23 cellular contexts compared by ENCODE assay signal in genomic region chr19:43957891-43958290, GRCh38. TPM values are rescaled to one million over a fixed set of nuclear protein-coding genes. Genes with fewer than 3 reads are reported as not detected.
DNase-seq lines count a peak whose midpoint lies in the region; ATAC-seq and TF ChIP-seq lines count a peak whose summit lies in the region.
"Had no signal": no experiment of that assay in that cellular context is flagged by ENCODE, and none has a peak within 500 bp of the region (broad histone marks: within the 10 kb centered on the region; RNA-seq: fewer than 3 reads in every experiment).

No MANE protein-coding gene starts in this region.

- 94% methylated on average over 3 of the region's 3 CpGs for WGBS in esophagus muscularis mucosa

- H3K4me3 ChIP-seq in fibroblast of lung (replicated peaks in 1 of 4; ENCODE audit: control extremely low read depth in 1 of 4, insufficient read depth in 1 of 4, low read depth in 3 of 4, low read length in 4 of 4) (no peak overlapping the region), skeletal muscle cell (ENCODE audit: low read depth, low read length) (no peak overlapping the region), esophagus muscularis mucosa (no peak overlapping the region)
- no peak overlapping the region for H3K4me3 ChIP-seq in CD4-positive, alpha-beta memory T cell (ENCODE audit: low read length in 2 of 2)
- H3K4me3 ChIP-seq: cardiac muscle cell, skin epidermis, upper lobe of left lung had no signal

- DNase-seq in ELR (ENCODE audit: low read depth) (peak; percentile 19), MV-4-11 (lab: John Stamatoyannopoulos, UW) (peak; percentile 13), fibroblast of lung (ENCODE audit: low read depth in 2 of 2) (peak; percentile 68 to 86), skeletal muscle cell (ENCODE audit: low read depth) (peak; percentile 29), C1 segment of cervical spinal cord (lab: John Stamatoyannopoulos, UW) (no peak), esophagus muscularis mucosa (ENCODE audit: extremely low spot score) (no peak)
- DNase-seq in CD4-positive, alpha-beta memory T cell: no peak
- DNase-seq: activated CD4-positive, alpha-beta T cell treated with anti-CD3 and anti-CD28 coated beads for 4 hours; DMS 273 treated with DMSO at 0.1 percent for 48 hours; effector CD8-positive, alpha-beta T cell; foreskin keratinocyte; kidney; NCI-H1436 treated with DMSO at 0.1 percent for 48 hours; NCI-H2171 treated with DMSO at 0.1 percent for 48 hours; NCI-H69; upper lobe of left lung had no signal

- no peak for TF ChIP-seq EP300 in esophagus muscularis mucosa (IDR thresholded peaks at IDR 0.05)

- peaks cover 0 to 3% of the 10 kb centered on the region in 2 donors for H3K27me3 Mint-ChIP-seq in CD4-positive, alpha-beta memory T cell
- H3K27me3 Mint-ChIP-seq: natural killer cell treated with Interleukin-12 subunit alpha and Interleukin-12 subunit beta and Interleukin-15 and Interleukin-18, amount 100 ng/mL, for 72 hours; stimulated activated naive CD8-positive, alpha-beta T cell treated with anti-CD3 and anti-CD28 coated beads, Interleukin-15, Interleukin-2, amounts not matched to agents 100 ng/mL and 50 ng/mL, for 24 hours had no signal

- H4K20me1 ChIP-seq in fibroblast of lung (ENCODE audit: control insufficient read depth, extremely low read depth, insufficient read depth, low read length): no peaks in the 10 kb centered on the region

- no peaks in the 10 kb centered on the region for H3K4me1 Mint-ChIP-seq in CD4-positive, alpha-beta memory T cell

- H3K4me2 ChIP-seq in fibroblast of lung (ENCODE audit: extremely low read depth, insufficient read depth, low read length): peak overlapping the region; percentile 0

- intact Hi-C loops in CD4-positive, alpha-beta memory T cell (cut with micrococcal nuclease): no loop called here
- intact Hi-C loops in esophagus muscularis mucosa (cut with DNase I): no loop called here

- H3K27me3 ChIP-seq in fibroblast of lung (ENCODE audit: control insufficient read depth, insufficient read depth, low read length) (no peaks in the 10 kb centered on the region), esophagus muscularis mucosa (no peaks in the 10 kb centered on the region)
- H3K27me3 ChIP-seq in CD4-positive, alpha-beta memory T cell (ENCODE audit: insufficient read depth, low read length): no peaks in the 10 kb centered on the region
- H3K27me3 ChIP-seq: cardiac muscle cell, foreskin keratinocyte, upper lobe of left lung had no signal

- TF ChIP-seq POLR2A in esophagus muscularis mucosa (IDR thresholded peaks at IDR 0.05; ENCODE audit: low read depth): no peak

- H3K4me3 Mint-ChIP-seq in CD4-positive, alpha-beta memory T cell: no peak overlapping the region
- H3K4me3 Mint-ChIP-seq: natural killer cell treated with Interleukin-12 subunit alpha and Interleukin-12 subunit beta and Interleukin-15 and Interleukin-18, amount 100 ng/mL, for 72 hours; stimulated activated naive CD8-positive, alpha-beta T cell treated with anti-CD3 and anti-CD28 coated beads, Interleukin-15, Interleukin-2, amounts not matched to agents 100 ng/mL and 50 ng/mL, for 24 hours had no signal

- H3K36me3 ChIP-seq in fibroblast of lung (ENCODE audit: control insufficient read depth, insufficient read depth, low read length) (no peaks in the 10 kb centered on the region), esophagus muscularis mucosa (peaks cover 12 to 50% (median 17%) of the 10 kb centered on the region in 4 donors)
- H3K36me3 ChIP-seq in CD4-positive, alpha-beta memory T cell (ENCODE audit: insufficient read depth, low read length): no peaks in the 10 kb centered on the region
- H3K36me3 ChIP-seq: cardiac muscle cell had no signal

- no peak overlapping the region for H2AFZ ChIP-seq in fibroblast of lung (ENCODE audit: low read length)

- no peak overlapping the region for H3K9ac ChIP-seq in fibroblast of lung (ENCODE audit: insufficient read depth, low read length)

- POLR2A ChIA-PET in CD4-positive, alpha-beta memory T cell (lab: Charles Lee; ENCODE audit: partially characterized antibody): no interaction called here

- CTCF ChIA-PET in CD4-positive, alpha-beta memory T cell (lab: Charles Lee; ENCODE audit: partially characterized antibody): no interaction called here

- H3K79me2 ChIP-seq in fibroblast of lung (ENCODE audit: control insufficient read depth, insufficient read depth, low read length): no peaks in the 10 kb centered on the region

- H3K9me3 ChIP-seq in fibroblast of lung (ENCODE audit: control insufficient read depth, insufficient read depth, low read depth, low read length): no peaks in the 10 kb centered on the region
- H3K9me3 ChIP-seq in CD4-positive, alpha-beta memory T cell (ENCODE audit: control insufficient read depth in 1 of 2, low read length in 2 of 2): no peaks in the 10 kb centered on the region
- peaks cover 11 to 90% (median 83%) of the 10 kb centered on the region in 4 donors for H3K9me3 ChIP-seq in esophagus muscularis mucosa

- ATAC-seq in GM19035 (IDR thresholded peaks at IDR 0.05; ENCODE audit: unreplicated experiment): no peak
- ATAC-seq: foreskin keratinocyte; natural killer cell treated with Interleukin-12 subunit alpha and Interleukin-12 subunit beta and Interleukin-15 and Interleukin-18, amount 100 ng/mL, for 72 hours had no signal

- H3K27ac ChIP-seq in fibroblast of lung (ENCODE audit: insufficient read depth, low read length) (no peak overlapping the region), esophagus muscularis mucosa (replicated peaks in 1 of 4) (no peak overlapping the region)
- H3K27ac ChIP-seq in CD4-positive, alpha-beta memory T cell (ENCODE audit: low read depth, low read length): no peak overlapping the region
- H3K27ac ChIP-seq: C4-2B, cardiac muscle cell, foreskin keratinocyte, skin epidermis, upper lobe of left lung had no signal

- H3K4me1 ChIP-seq in fibroblast of lung (ENCODE audit: control insufficient read depth, extremely low read depth, insufficient read depth, low read length) (peaks cover 2% of the 10 kb centered on the region), esophagus muscularis mucosa (no peaks in the 10 kb centered on the region)
- no peaks in the 10 kb centered on the region for H3K4me1 ChIP-seq in CD4-positive, alpha-beta memory T cell (ENCODE audit: insufficient read depth, low read length)
- H3K4me1 ChIP-seq: foreskin keratinocyte, upper lobe of left lung had no signal

- no peak for TF ChIP-seq CTCF in fibroblast of lung (conservative IDR thresholded peaks at IDR 0.05 in 1 of 2, IDR thresholded peaks at IDR 0.05 in 1 of 2; ENCODE audit: low read depth in 1 of 2, low read length in 2 of 2)
- TF ChIP-seq CTCF in esophagus muscularis mucosa (IDR thresholded peaks at IDR 0.05): no peak

- H3K36me3 Mint-ChIP-seq in CD4-positive, alpha-beta memory T cell: peaks cover 16 to 36% of the 10 kb centered on the region in 2 donors

- no peak overlapping the region for H3K27ac Mint-ChIP-seq in CD4-positive, alpha-beta memory T cell
- H3K27ac Mint-ChIP-seq: activated T-helper 2 cell treated with anti-CD3 and anti-CD28 coated beads, Interferon-gamma antibody, Interleukin-2, Interleukin-4, amounts not matched to agents 10 μg/mL and 5 μg/mL and 100 μg/mL, durations not matched to agents 14 hours and 24 hours and 36 hours; natural killer cell treated with Interleukin-12 subunit alpha and Interleukin-12 subunit beta and Interleukin-15 and Interleukin-18, amount 100 ng/mL, for 72 hours; stimulated activated naive CD8-positive, alpha-beta T cell treated with anti-CD3 and anti-CD28 coated beads, Interleukin-15, Interleukin-2, amounts not matched to agents 100 ng/mL and 50 ng/mL, for 24 hours had no signal

- peaks cover 3 to 66% (median 48%) of the 10 kb centered on the region in 8 donors for H3K9me3 Mint-ChIP-seq in CD4-positive, alpha-beta memory T cell

RNA-seq across cellular contexts. Expression of gene ZNF221, which starts 6.9 kb away (rescaled TPM):
- total RNA-seq in fibroblast of lung: 8.5 and 15.2 TPM in 2 replicates
- 2.3 and 2.4 TPM in 2 replicates for polyA plus RNA-seq in fibroblast of lung
- polyA plus RNA-seq in fibroblast of lung (2012): 1.9 and 3.8 TPM in 2 replicates
- 0.79 and 1.0 TPM in 2 replicates for polyA minus RNA-seq in fibroblast of lung (ENCODE audit: low replicate concordance)
- total RNA-seq in CD4-positive, alpha-beta memory T cell: 1 to 10 TPM; 2.9 to 3.2 TPM
- 1 to 10 TPM in 1 of 2 donors, not detected in 1; 1.0 TPM for polyA plus RNA-seq in CD4-positive, alpha-beta memory T cell
- 1 to 10 TPM; 3.5 to 7.1 (median 5.2) TPM for total RNA-seq in esophagus muscularis mucosa

RNA-seq across cellular contexts. Expression of gene ZNF45, which starts 22.8 kb away (rescaled TPM):
- total RNA-seq in fibroblast of lung (18.5 and 22.1 TPM in 2 replicates), esophagus muscularis mucosa (10 to 100 TPM; 10.1 to 13.1 (median 12.5) TPM)
- 11.6 and 13.2 TPM in 2 replicates for polyA plus RNA-seq in fibroblast of lung
- 6.5 and 7.8 TPM in 2 replicates for polyA plus RNA-seq in fibroblast of lung (2012)
- polyA minus RNA-seq in fibroblast of lung (ENCODE audit: low replicate concordance): 16.8 and 28.5 TPM in 2 replicates
- total RNA-seq in CD4-positive, alpha-beta memory T cell: 10 to 100 TPM; 25.1 to 29.6 TPM
- polyA plus RNA-seq in CD4-positive, alpha-beta memory T cell: 10 to 100 TPM in 1 of 2 donors, 1 to 10 TPM in 1; 9.4 to 12.9 TPM

RNA-seq across cellular contexts. Expression of gene ZNF155, which starts 26.1 kb away (rescaled TPM):
- total RNA-seq in fibroblast of lung (9.0 and 12.2 TPM in 2 replicates), esophagus muscularis mucosa (1 to 10 TPM; 5.3 to 6.2 (median 5.9) TPM)
- 5.6 and 7.4 TPM in 2 replicates for polyA plus RNA-seq in fibroblast of lung
- 4.5 and 6.7 TPM in 2 replicates for polyA plus RNA-seq in fibroblast of lung (2012)
- polyA minus RNA-seq in fibroblast of lung (ENCODE audit: low replicate concordance): 2.9 and 3.0 TPM in 2 replicates
- total RNA-seq in CD4-positive, alpha-beta memory T cell: 10 to 100 TPM; 12.9 to 14.1 TPM
- polyA plus RNA-seq in CD4-positive, alpha-beta memory T cell: 1 to 10 TPM; 2.4 to 4.2 TPM

RNA-seq across cellular contexts. Expression of gene ZNF230, which starts 44.9 kb away (rescaled TPM):
- total RNA-seq in fibroblast of lung (4.0 and 4.6 TPM in 2 replicates), esophagus muscularis mucosa (1 to 10 TPM; 2.7 to 7.5 (median 3.5) TPM)
- polyA plus RNA-seq in fibroblast of lung: 2.0 and 3.5 TPM in 2 replicates
- 1.4 and 1.8 TPM in 2 replicates for polyA plus RNA-seq in fibroblast of lung (2012)
- polyA minus RNA-seq in fibroblast of lung (ENCODE audit: low replicate concordance): 0.24 TPM in 1 of 2 replicates, not detected in the other
- 10 to 100 TPM; 16.6 to 18.4 TPM for total RNA-seq in CD4-positive, alpha-beta memory T cell
- 1 to 10 TPM in 1 of 2 donors, under 1 TPM in 1; 0.83 to 4.8 TPM for polyA plus RNA-seq in CD4-positive, alpha-beta memory T cell

Comparison
In these comparisons a context has a peak if more than half of its experiments do, and no peak if none do; other contexts are left out.
1. DNase-seq: peak in ELR (single experiment), MV-4-11 (single experiment), fibroblast of lung (2 of 2) and skeletal muscle cell (single experiment); none in C1 segment of cervical spinal cord (0 of 14), CD4-positive, alpha-beta memory T cell (0 of 5) and esophagus muscularis mucosa (single experiment).